16 cellular contexts compared by ENCODE assay signal in genomic region chr7:81445462-81445861, GRCh38.
DNase-seq lines count a peak whose midpoint lies in the region; TF ChIP-seq lines count a peak whose summit lies in the region.
"Had no signal": no experiment of that assay in that cellular context is flagged by ENCODE, and none has a peak within 500 bp of the region (broad histone marks: within the 10 kb centered on the region; RNA-seq: fewer than 3 reads in every experiment).

No MANE protein-coding gene starts in this region.

- 100% methylated on average over 1 of the region's 1 CpG for WGBS in smooth muscle cell (ENCODE audit: low lambda C conversion rate)

- TF ChIP-seq CTCF in 22Rv1 (IDR thresholded peaks at IDR 0.05), result no peak
- TF ChIP-seq CTCF in smooth muscle cell (IDR thresholded peaks at IDR 0.05; ENCODE audit: borderline replicate concordance, insufficient read depth, poor library complexity, severe bottlenecking), result no peak
- no peak for TF ChIP-seq CTCF in ascending aorta (IDR thresholded peaks at IDR 0.05)

- H2AFZ ChIP-seq in smooth muscle cell (ENCODE audit: low read depth), result peak overlapping the region; percentile 60

- H3K36me3 ChIP-seq in smooth muscle cell (ENCODE audit: low read depth) (no peaks in the 10 kb centered on the region), ascending aorta (no peaks in the 10 kb centered on the region), HAP-1 (replicated peaks) (no peaks in the 10 kb centered on the region)
- H3K36me3 ChIP-seq: BLaER1 treated with 17β-estradiol and CSF1 and Interleukin-3, amounts not matched to agents 10 nM and 100 nM had no signal

- H3K4me3 ChIP-seq in smooth muscle cell (no peak overlapping the region), ascending aorta (no peak overlapping the region), HAP-1 (no peak overlapping the region)
- H3K4me3 ChIP-seq: BLaER1 treated with 17β-estradiol and CSF1 and Interleukin-3, amounts not matched to agents 10 nM and 100 nM; GM12878; GM23248 had no signal

- H4K20me1 ChIP-seq in smooth muscle cell (ENCODE audit: low read depth), result no peaks in the 10 kb centered on the region
- H4K20me1 ChIP-seq: BLaER1 treated with 17β-estradiol and CSF1 and Interleukin-3, amounts not matched to agents 10 nM and 100 nM had no signal

- H3K4me1 ChIP-seq in smooth muscle cell (ENCODE audit: low read depth) (no peaks in the 10 kb centered on the region), ascending aorta (no peaks in the 10 kb centered on the region), HAP-1 (peaks cover 13% of the 10 kb centered on the region)
- H3K4me1 ChIP-seq: BLaER1 treated with 17β-estradiol and CSF1 and Interleukin-3, amounts not matched to agents 10 nM and 100 nM had no signal

- intact Hi-C loops in ascending aorta (cut with DNase I), result no loop called here

- H3K27me3 ChIP-seq in smooth muscle cell (ENCODE audit: low read depth) (no peaks in the 10 kb centered on the region), ascending aorta (no peaks in the 10 kb centered on the region), HAP-1 (ENCODE audit: low read depth) (no peaks in the 10 kb centered on the region)
- H3K27me3 ChIP-seq: BLaER1 treated with 17β-estradiol and CSF1 and Interleukin-3, amounts not matched to agents 10 nM and 100 nM had no signal

- H3K79me2 ChIP-seq in smooth muscle cell (ENCODE audit: low read depth), result no peaks in the 10 kb centered on the region

- in situ Hi-C loops in HAP-1 (cut with MboI; ENCODE audit: low sequenced_read_pairs), result no loop called here

- H3K9ac ChIP-seq in smooth muscle cell (ENCODE audit: low read depth), result no peak overlapping the region
- H3K9ac ChIP-seq: BLaER1 treated with 17β-estradiol and CSF1 and Interleukin-3, amounts not matched to agents 10 nM and 100 nM; GM23248 had no signal

- H3K9me3 ChIP-seq in smooth muscle cell (replicated peaks; ENCODE audit: low read depth) (no peaks in the 10 kb centered on the region), ascending aorta (no peaks in the 10 kb centered on the region), HAP-1 (no peaks in the 10 kb centered on the region)
- H3K9me3 ChIP-seq: BLaER1 treated with 17β-estradiol and CSF1 and Interleukin-3, amounts not matched to agents 10 nM and 100 nM had no signal

- H3F3A ChIP-seq in smooth muscle cell (ENCODE audit: low read depth), result no peaks in the 10 kb centered on the region

- H3K4me2 ChIP-seq in smooth muscle cell, result no peak overlapping the region
- H3K4me2 ChIP-seq: BLaER1 treated with 17β-estradiol and CSF1 and Interleukin-3, amounts not matched to agents 10 nM and 100 nM had no signal

- H3K27ac ChIP-seq in 22Rv1 (peak overlapping the region; percentile 37), smooth muscle cell (ENCODE audit: low read depth) (no peak overlapping the region), ascending aorta (no peak overlapping the region)
- H3K27ac ChIP-seq: BLaER1 treated with 17β-estradiol and CSF1 and Interleukin-3, amounts not matched to agents 10 nM and 100 nM; GM23248 had no signal

- DNase-seq in OCI-M1 (lab: John Stamatoyannopoulos, UW), result peak; percentile 52
- peak; percentile 50 for DNase-seq in fibroblast of peridontal ligament (ENCODE audit: extremely low read depth)
- no peak for DNase-seq in smooth muscle cell (lab: John Stamatoyannopoulos, UW; ENCODE audit: unreplicated experiment)
- no peak for DNase-seq in NK-92 (lab: John Stamatoyannopoulos, UW; ENCODE audit: unreplicated experiment)
- no peak for DNase-seq in ascending aorta (ENCODE audit: low spot score in 2 of 2)
- DNase-seq in HAP-1 (ENCODE audit: low spot score in 2 of 2), result no peak
- DNase-seq: Calu3; CD8-positive, alpha-beta T cell; DMS79 treated with DMSO at 0.1 percent for 48 hours; GM23248; HCEC 1CT; HFFc6; IMR-90 had no signal

Comparison
In these comparisons a context has a peak if more than half of its experiments do, and no peak if none do; other contexts are left out.
1. DNase-seq: peak in OCI-M1 (single experiment) and fibroblast of peridontal ligament (single experiment); none in smooth muscle cell (single experiment), NK-92 (single experiment), ascending aorta (0 of 2) and HAP-1 (0 of 2).